8 cellular contexts compared by ENCODE assay signal in genomic region chr3:43105597-43106292, GRCh38. TPM values are rescaled to one million over a fixed set of nuclear protein-coding genes. Genes with fewer than 3 reads are reported as not detected.
DNase-seq lines count a peak whose midpoint lies in the region; TF ChIP-seq lines count a peak whose summit lies in the region.

TSS of gene POMGNT2 (minus strand) at chr3:43106079. CDS start at chr3:43081431, 24,648 bp downstream.

- CTCF ChIA-PET in SK-N-SH (lab: Yijun Ruan, JAX): interaction anchor here (0.9 to 1.9 kb wide), 4 partner anchors 15 to 145 kb away, joined by 3 to 5 read pairs (median 3); no protein-coding TSS in a partner anchor

- H3K79me2 ChIP-seq in MM.1S (ENCODE audit: low read length) (peaks cover 13% of the 10 kb centered on the region), SK-N-SH (ENCODE audit: insufficient read depth) (peaks cover 5% of the 10 kb centered on the region; the same call in 1 of the 2 replicates)

- 0 out of 2 replicates have a peak, but pooled peaks have one; percentile 4 for TF ChIP-seq RAD21 in SK-N-SH (IDR thresholded peaks at IDR 0.05; ENCODE audit: low read length)

- TF ChIP-seq EP300 in SK-N-SH (IDR thresholded peaks at IDR 0.05; ENCODE audit: borderline replicate concordance in 1 of 2, low read depth in 1 of 2, low read length in 1 of 2): no peak

- no peaks in the 10 kb centered on the region for H3K9me3 Mint-ChIP-seq in activated naive CD4-positive, alpha-beta T cell treated with anti-CD3 and anti-CD28 coated beads, Interleukin-2, amount 50 U/mL, for 24 hours

- H3K27ac ChIP-seq in MM.1S (ENCODE audit: low read length) (no peak within 1 kb of the TSS), SK-N-SH (ENCODE audit: low read depth in 2 of 2, low read length in 1 of 2) (no peak within 1 kb of the TSS; a peak in 1 of 4 replicates), subcutaneous abdominal adipose tissue (ENCODE audit: low read depth, low read length) (no peak within 1 kb of the TSS)

- WGBS in SK-N-SH (ENCODE audit: low lambda C conversion rate): 2% methylated on average over 34 of the region's 71 CpGs

- H3K27me3 Mint-ChIP-seq in activated naive CD4-positive, alpha-beta T cell treated with anti-CD3 and anti-CD28 coated beads, Interleukin-2, amount 50 U/mL, for 24 hours: peaks cover 1% of the 10 kb centered on the region

- H3K36me3 ChIP-seq in H7 (replicated peaks; ENCODE audit: control insufficient read depth, insufficient read depth, low read length) (no peaks in the 10 kb centered on the region), MM.1S (replicated peaks; ENCODE audit: insufficient read depth, low read length) (no peaks in the 10 kb centered on the region), SK-N-SH (replicated peaks in 1 of 2; ENCODE audit: control insufficient read depth in 1 of 2, insufficient read depth in 2 of 2, low read length in 1 of 2) (no peaks in the 10 kb centered on the region), subcutaneous abdominal adipose tissue (ENCODE audit: control insufficient read depth in 5 of 5, insufficient read depth in 5 of 5, low read length in 5 of 5) (no peaks in the 10 kb centered on the region)

- no peaks in the 10 kb centered on the region for H3F3A ChIP-seq in MM.1S (ENCODE audit: insufficient read depth, low read length)
- no peaks in the 10 kb centered on the region for H3F3A ChIP-seq in SK-N-SH (replicated peaks; ENCODE audit: insufficient read depth)

- no peaks in the 10 kb centered on the region for H3K9me2 ChIP-seq in MM.1S (replicated peaks; ENCODE audit: insufficient read depth, low read length)
- H3K9me2 ChIP-seq in SK-N-SH: no peaks in the 10 kb centered on the region

- TF ChIP-seq CTCF in MM.1S (IDR thresholded peaks at IDR 0.05; ENCODE audit: low read length) (no peak), SK-N-SH (IDR thresholded peaks at IDR 0.05) (no peak)

- H3K4me3 ChIP-seq in H7 (ENCODE audit: insufficient read depth, low read depth, low read length): peak within 1 kb of the TSS; percentile 64
- H3K4me3 ChIP-seq in MM.1S (ENCODE audit: low read length): peak within 1 kb of the TSS; percentile 85
- peak within 1 kb of the TSS; percentile 84 to 88 for H3K4me3 ChIP-seq in SK-N-SH (ENCODE audit: low read depth in 2 of 2, low read length in 1 of 2)
- peak within 1 kb of the TSS; percentile 71 to 87 (median 76) for H3K4me3 ChIP-seq in subcutaneous abdominal adipose tissue (ENCODE audit: low read depth in 1 of 5, low read length in 5 of 5)

- H3K27ac Mint-ChIP-seq in activated naive CD4-positive, alpha-beta T cell treated with anti-CD3 and anti-CD28 coated beads, Interleukin-2, amount 50 U/mL, for 24 hours: peak within 1 kb of the TSS; percentile 41

- H3K4me1 ChIP-seq in MM.1S (ENCODE audit: low read length) (no peaks in the 10 kb centered on the region; the same call in 1 of the 2 replicates), SK-N-SH (ENCODE audit: control insufficient read depth in 1 of 2, insufficient read depth in 2 of 2, low read depth in 1 of 2, low read length in 1 of 2) (peaks cover 0 to 17% of the 10 kb centered on the region in 2 experiments; a peak in 1 of 4 replicates), subcutaneous abdominal adipose tissue (ENCODE audit: control insufficient read depth in 5 of 5, insufficient read depth in 5 of 5, low read length in 5 of 5) (peaks cover 6 to 25% (median 17%) of the 10 kb centered on the region in 5 donors)

- H3K27me3 ChIP-seq in H7 (ENCODE audit: control insufficient read depth, insufficient read depth, low read length) (peaks cover 9% of the 10 kb centered on the region; the same call in 1 of the 2 replicates), MM.1S (replicated peaks; ENCODE audit: insufficient read depth, low read length) (no peaks in the 10 kb centered on the region), SK-N-SH (ENCODE audit: insufficient read depth) (no peaks in the 10 kb centered on the region), subcutaneous abdominal adipose tissue (ENCODE audit: control insufficient read depth in 5 of 5, insufficient read depth in 4 of 5, low read length in 5 of 5) (no peaks in the 10 kb centered on the region)

- H3K4me2 ChIP-seq in MM.1S (ENCODE audit: low read depth, low read length) (peak within 1 kb of the TSS; percentile 82), SK-N-SH (peak within 1 kb of the TSS; percentile 76)

- H3K9me3 ChIP-seq in MM.1S (replicated peaks; ENCODE audit: insufficient read depth, low read length) (no peaks in the 10 kb centered on the region), SK-N-SH (no peaks in the 10 kb centered on the region), subcutaneous abdominal adipose tissue (ENCODE audit: control insufficient read depth in 5 of 5, low read length in 5 of 5) (no peaks in the 10 kb centered on the region)

- peaks cover 25% of the 10 kb centered on the region for H3K4me1 Mint-ChIP-seq in activated naive CD4-positive, alpha-beta T cell treated with anti-CD3 and anti-CD28 coated beads, Interleukin-2, amount 50 U/mL, for 24 hours

- H3K9ac ChIP-seq in MM.1S (ENCODE audit: low read length) (peak within 1 kb of the TSS; percentile 80; the same call in 1 of the 2 replicates), SK-N-SH (peak within 1 kb of the TSS; percentile 66; the same call in 1 of the 2 replicates), subcutaneous abdominal adipose tissue (ENCODE audit: low read length in 5 of 5) (peak within 1 kb of the TSS; percentile 56 to 72 (median 64))

- peak within 1 kb of the TSS; percentile 83 for H3K4me3 Mint-ChIP-seq in activated naive CD4-positive, alpha-beta T cell treated with anti-CD3 and anti-CD28 coated beads, Interleukin-2, amount 50 U/mL, for 24 hours

- H4K20me1 ChIP-seq in MM.1S (ENCODE audit: insufficient read depth, low read length) (no peaks in the 10 kb centered on the region), SK-N-SH (ENCODE audit: insufficient read depth) (no peaks in the 10 kb centered on the region)

- H2AFZ ChIP-seq in MM.1S (ENCODE audit: low read length): peak within 1 kb of the TSS; percentile 86
- H2AFZ ChIP-seq in SK-N-SH (ENCODE audit: low read depth): peak within 1 kb of the TSS; percentile 89

- DNase-seq in DMS79 (lab: John Stamatoyannopoulos, UW) (peak; percentile 36), H7 (peak; percentile 98), MM.1S (peak; percentile 92), SK-N-SH (peak; percentile 98), globus pallidus (ENCODE audit: low spot score) (peak; percentile 87), non-pigmented ciliary epithelial cell (ENCODE audit: low read depth) (peak; percentile 24)

- H3K36me3 Mint-ChIP-seq in activated naive CD4-positive, alpha-beta T cell treated with anti-CD3 and anti-CD28 coated beads, Interleukin-2, amount 50 U/mL, for 24 hours: no peaks in the 10 kb centered on the region

- POLR2A ChIA-PET in SK-N-SH (lab: Yijun Ruan, JAX): interaction anchor here (0.9 kb wide), 1 partner anchor 181 kb away, joined by 3 read pairs; the partner anchor contains the start of gene SNRK

TF ChIP-seq in SK-N-SH, 30 proteins besides CTCF, POLR2A, EP300 and RAD21 (continues in another document):
- TF ChIP-seq POLR2AphosphoS5 (IDR thresholded peaks at IDR 0.05; ENCODE audit: low read depth, low read length) (no peak), CHD2 (IDR thresholded peaks at IDR 0.05; ENCODE audit: low read length, partially characterized antibody) (peak; percentile 53), RCOR1 (IDR thresholded peaks at IDR 0.05; ENCODE audit: low read length) (0 out of 2 replicates have a peak, but pooled peaks have one; percentile 25), MXI1 (IDR thresholded peaks at IDR 0.05; ENCODE audit: low read depth, low read length) (0 out of 2 replicates have a peak, but pooled peaks have one; percentile 41), MAX (IDR thresholded peaks at IDR 0.05; ENCODE audit: low read depth) (no peak), SMC3 (IDR thresholded peaks at IDR 0.05; ENCODE audit: low read depth, low read length) (no peak), IRF3 (IDR thresholded peaks at IDR 0.05; ENCODE audit: low read depth, low read length) (no peak), REST (IDR thresholded peaks at IDR 0.05; ENCODE audit: low read depth, low read length) (no peak)

RNA-seq across cellular contexts. Expression of gene POMGNT2, which starts in this region (rescaled TPM):
- 21.7 and 22.8 TPM in 2 replicates for total RNA-seq in H7 (2014; rRNA removed; shearing (Covaris generic))
- polyA plus RNA-seq in SK-N-SH (2012; rRNA removed): 18.5 and 20.6 TPM in 2 replicates
- 9.4 and 16.1 TPM in 2 replicates for polyA plus RNA-seq in SK-N-SH (2012; cell fraction: cytosol; rRNA removed)
- polyA plus RNA-seq in SK-N-SH (2012; cell fraction: nucleus; rRNA removed): 10.9 and 11.5 TPM in 2 replicates

Comparison
In these comparisons a context has a peak if more than half of its experiments do, and no peak if none do; other contexts are left out.
1. DNase-seq: peak in every context shown above with its lines; median percentile 98 in H7; 98 in SK-N-SH; 92 in MM.1S; 87 in globus pallidus; 36 in DMS79; 24 in non-pigmented ciliary epithelial cell.